14 cellular contexts compared by ENCODE assay signal in the genomic region with DNA sequence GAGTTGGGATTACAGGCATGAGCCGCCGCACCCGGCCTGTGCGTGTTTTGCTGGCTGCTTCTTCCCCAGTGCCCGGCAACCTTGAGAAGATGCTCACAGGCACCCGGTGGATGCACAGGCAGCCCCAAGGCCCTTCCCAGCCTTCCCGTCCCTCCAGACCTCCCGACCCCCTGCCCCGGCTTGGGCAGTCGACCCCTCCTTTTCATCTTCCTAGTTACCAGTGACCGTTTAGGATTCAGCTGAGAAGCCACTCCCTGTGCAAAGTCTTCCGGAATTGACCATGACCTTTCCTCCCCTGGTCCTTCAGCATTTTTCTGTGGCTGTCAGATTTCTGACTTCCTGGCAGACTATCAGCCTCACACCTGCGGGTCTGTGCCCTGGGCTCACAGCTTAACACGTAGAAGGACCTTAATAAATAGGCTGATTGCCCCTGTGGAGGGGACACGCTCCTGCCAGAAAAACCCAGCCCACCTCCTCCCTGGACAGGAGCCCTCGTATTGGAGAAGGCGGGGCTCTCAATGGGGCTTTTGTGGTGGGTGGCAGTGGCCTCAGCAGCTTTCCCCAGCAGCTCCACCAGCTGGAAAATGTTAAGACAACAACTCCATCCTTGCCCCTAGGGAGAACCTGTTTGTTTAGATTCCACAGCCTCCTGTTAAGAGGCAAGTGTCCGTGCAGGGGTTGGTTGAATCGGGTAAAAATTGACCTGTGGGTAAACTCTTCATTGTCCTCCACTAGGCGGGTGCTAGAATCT. TPM values are rescaled to one million over a fixed set of nuclear protein-coding genes. Genes with fewer than 3 reads are reported as not detected.
DNase-seq lines count a peak whose midpoint lies in the region; ATAC-seq, FAIRE-seq and TF ChIP-seq lines count a peak whose summit lies in the region.
"Had no signal": no experiment of that assay in that cellular context is flagged by ENCODE, and none has a peak within 500 bp of the region (broad histone marks: within the 10 kb centered on the region; RNA-seq: fewer than 3 reads in every experiment).

No MANE protein-coding gene starts in this region.

- H3K27ac Mint-ChIP-seq in neural crest cell (ENCODE audit: unreplicated experiment), result peak overlapping the region; percentile 22
- H3K27ac Mint-ChIP-seq in stimulated activated effector memory CD8-positive, alpha-beta T cell treated with anti-CD3 and anti-CD28 coated beads, Interleukin-12 subunit alpha, Interleukin-12 subunit beta, amount 100 ng/mL, for 72 hours, result no peak overlapping the region
- H3K27ac Mint-ChIP-seq: activated CD8-positive, alpha-beta T cell treated with anti-CD3 and anti-CD28 coated beads for 36 hours; CD4-positive, alpha-beta T cell; T-helper 1 cell treated with Interleukin-12 subunit alpha and Interleukin-12 subunit beta and Interleukin-4 antibody, amounts not matched to agents 30 μg/mL and 1 μg/mL, for 36 hours had no signal

- no peaks in the 10 kb centered on the region for H3K27me3 ChIP-seq in bronchial epithelial cell (ENCODE audit: control insufficient read depth, insufficient read depth, low read length)

- H3K36me3 Mint-ChIP-seq in neural crest cell (ENCODE audit: low read depth), result no peaks in the 10 kb centered on the region
- no peaks in the 10 kb centered on the region for H3K36me3 Mint-ChIP-seq in stimulated activated effector memory CD8-positive, alpha-beta T cell treated with anti-CD3 and anti-CD28 coated beads, Interleukin-12 subunit alpha, Interleukin-12 subunit beta, amount 100 ng/mL, for 72 hours

- peaks cover 29% of the 10 kb centered on the region for H3K4me1 Mint-ChIP-seq in neural crest cell
- H3K4me1 Mint-ChIP-seq in stimulated activated effector memory CD8-positive, alpha-beta T cell treated with anti-CD3 and anti-CD28 coated beads, Interleukin-12 subunit alpha, Interleukin-12 subunit beta, amount 100 ng/mL, for 72 hours, result no peaks in the 10 kb centered on the region

- POLR2A ChIA-PET in HEK293T (lab: Yijun Ruan, JAX), result no interaction called here

- H3K4me3 ChIP-seq in LNCaP clone FGC (ENCODE audit: low read depth, low read length) (no peak overlapping the region), bronchial epithelial cell (ENCODE audit: low read depth, low read length) (no peak overlapping the region)
- H3K4me3 ChIP-seq: gastroesophageal sphincter, psoas muscle had no signal

- ATAC-seq in stimulated activated effector memory CD8-positive, alpha-beta T cell treated with anti-CD3 and anti-CD28 coated beads, Interleukin-12 subunit alpha, Interleukin-12 subunit beta, amount 100 ng/mL, for 72 hours, result no peak
- no peak for ATAC-seq in GM21786 (IDR thresholded peaks at IDR 0.05; ENCODE audit: unreplicated experiment)
- ATAC-seq: activated CD8-positive, alpha-beta T cell treated with anti-CD3 and anti-CD28 coated beads for 36 hours; gastroesophageal sphincter; psoas muscle had no signal

- H3K36me3 ChIP-seq in bronchial epithelial cell (ENCODE audit: control insufficient read depth, insufficient read depth, low read length), result no peaks in the 10 kb centered on the region
- H3K36me3 ChIP-seq: gastroesophageal sphincter had no signal

- no peak for FAIRE-seq in bronchial epithelial cell (lab: Jason Lieb, UNC)

- peak overlapping the region; percentile 0 for H3K4me3 Mint-ChIP-seq in neural crest cell
- no peak overlapping the region for H3K4me3 Mint-ChIP-seq in stimulated activated effector memory CD8-positive, alpha-beta T cell treated with anti-CD3 and anti-CD28 coated beads, Interleukin-12 subunit alpha, Interleukin-12 subunit beta, amount 100 ng/mL, for 72 hours
- H3K4me3 Mint-ChIP-seq: activated CD8-positive, alpha-beta T cell treated with anti-CD3 and anti-CD28 coated beads for 36 hours; CD4-positive, alpha-beta T cell; T-helper 1 cell treated with Interleukin-12 subunit alpha and Interleukin-12 subunit beta and Interleukin-4 antibody, amounts not matched to agents 30 μg/mL and 1 μg/mL, for 36 hours had no signal

- peaks cover 54% of the 10 kb centered on the region for H3K27me3 Mint-ChIP-seq in neural crest cell (ENCODE audit: low read depth)

- CTCF ChIA-PET in HEK293T (lab: Yijun Ruan, JAX), result no interaction called here

- no peaks in the 10 kb centered on the region for H3K9me3 Mint-ChIP-seq in neural crest cell
- no peaks in the 10 kb centered on the region for H3K9me3 Mint-ChIP-seq in stimulated activated effector memory CD8-positive, alpha-beta T cell treated with anti-CD3 and anti-CD28 coated beads, Interleukin-12 subunit alpha, Interleukin-12 subunit beta, amount 100 ng/mL, for 72 hours
- H3K9me3 Mint-ChIP-seq: activated CD8-positive, alpha-beta T cell treated with anti-CD3 and anti-CD28 coated beads for 36 hours; CD4-positive, alpha-beta T cell; T-helper 1 cell treated with Interleukin-12 subunit alpha and Interleukin-12 subunit beta and Interleukin-4 antibody, amounts not matched to agents 30 μg/mL and 1 μg/mL, for 36 hours had no signal

- TF ChIP-seq CTCF in LNCaP clone FGC (IDR thresholded peaks at IDR 0.05; ENCODE audit: control insufficient read depth, extremely low read depth, insufficient read depth), result no peak
- TF ChIP-seq CTCF in bronchial epithelial cell (IDR thresholded peaks at IDR 0.05; ENCODE audit: insufficient read depth, low read length, severe bottlenecking), result peak; percentile 5
- no peak for TF ChIP-seq CTCF in neural crest cell (conservative IDR thresholded peaks at IDR 0.05)

- peak; percentile 57 for DNase-seq in DMS79 treated with DMSO at 0.1 percent for 48 hours (lab: John Stamatoyannopoulos, UW)
- peak; percentile 39 for DNase-seq in LNCaP clone FGC (ENCODE audit: low read depth)
- peak; percentile 43 for DNase-seq in bronchial epithelial cell (ENCODE audit: low read depth)
- DNase-seq in neural crest cell (ENCODE audit: low read depth, low spot score), result peak; percentile 28
- no peak for DNase-seq in stimulated activated effector memory CD8-positive, alpha-beta T cell treated with anti-CD3 and anti-CD28 coated beads, Interleukin-12 subunit alpha, Interleukin-12 subunit beta, amount 100 ng/mL, for 72 hours (ENCODE audit: low spot score in 2 of 2)
- DNase-seq in stimulated activated CD4-positive, alpha-beta T cell treated with anti-CD3 and anti-CD28 coated beads, Interleukin-1b, Interleukin-23, amount 100 ng/mL, for 48 hours, result no peak
- DNase-seq in HEK293T (ENCODE audit: extremely low spot score), result no peak
- DNase-seq: activated CD8-positive, alpha-beta T cell treated with anti-CD3 and anti-CD28 coated beads for 36 hours; Kasumi-1; psoas muscle had no signal

TF ChIP-seq in HEK293T, 16 proteins besides CTCF, POLR2A, EP300 and RAD21:
- TF ChIP-seq LEF1 (IDR thresholded peaks at IDR 0.05; ENCODE audit: borderline replicate concordance), result no peak
- no peak for TF ChIP-seq SUZ12 (IDR thresholded peaks at IDR 0.05)
- TF ChIP-seq ZNF384 (IDR thresholded peaks at IDR 0.05), result no peak
- TF ChIP-seq CTBP1 (IDR thresholded peaks at IDR 0.05; ENCODE audit: borderline replicate concordance), result no peak
- TF ChIP-seq SP1 (IDR thresholded peaks at IDR 0.05), result no peak
- TF ChIP-seq TARDBP (IDR thresholded peaks at IDR 0.05), result no peak
- TF ChIP-seq FOXA1 (IDR thresholded peaks at IDR 0.05), result no peak
- TF ChIP-seq NFRKB (IDR thresholded peaks at IDR 0.05), result no peak
- TF ChIP-seq HDGF (IDR thresholded peaks at IDR 0.05; ENCODE audit: borderline replicate concordance), result no peak
- TF ChIP-seq, protein P1, sequence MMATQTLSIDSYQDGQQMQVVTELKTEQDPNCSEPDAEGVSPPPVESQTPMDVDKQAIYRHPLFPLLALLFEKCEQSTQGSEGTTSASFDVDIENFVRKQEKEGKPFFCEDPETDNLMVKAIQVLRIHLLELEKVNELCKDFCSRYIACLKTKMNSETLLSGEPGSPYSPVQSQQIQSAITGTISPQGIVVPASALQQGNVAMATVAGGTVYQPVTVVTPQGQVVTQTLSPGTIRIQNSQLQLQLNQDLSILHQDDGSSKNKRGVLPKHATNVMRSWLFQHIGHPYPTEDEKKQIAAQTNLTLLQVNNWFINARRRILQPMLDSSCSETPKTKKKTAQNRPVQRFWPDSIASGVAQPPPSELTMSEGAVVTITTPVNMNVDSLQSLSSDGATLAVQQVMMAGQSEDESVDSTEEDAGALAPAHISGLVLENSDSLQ (IDR thresholded peaks at IDR 0.05), result no peak
- TF ChIP-seq L3MBTL2 (conservative IDR thresholded peaks at IDR 0.05), result no peak
- TF ChIP-seq FOXK2 (IDR thresholded peaks at IDR 0.05), result no peak
- no peak for TF ChIP-seq ELF4 (IDR thresholded peaks at IDR 0.05)
- TF ChIP-seq BHLHE40 (IDR thresholded peaks at IDR 0.05; ENCODE audit: borderline replicate concordance), result no peak
- TF ChIP-seq FOXM1 (IDR thresholded peaks at IDR 0.05; ENCODE audit: borderline replicate concordance), result no peak
- TF ChIP-seq ARNT (IDR thresholded peaks at IDR 0.05), result no peak

RNA-seq across cellular contexts. Expression of gene ANO1, which starts 10.4 kb away (rescaled TPM):
- 1.3 and 1.4 TPM in 2 replicates for total RNA-seq in bronchial epithelial cell
- 0.27 TPM in 1 of 2 replicates, not detected in the other for total RNA-seq in neural crest cell
- total RNA-seq: activated CD8-positive, alpha-beta T cell treated with anti-CD3 and anti-CD28 coated beads for 36 hours; CD4-positive, alpha-beta T cell had no signal

Comparison
In these comparisons a context has a peak if more than half of its experiments do, and no peak if none do; other contexts are left out.
1. DNase-seq: peak in DMS79 treated with DMSO at 0.1 percent for 48 hours (single experiment), LNCaP clone FGC (single experiment), bronchial epithelial cell (single experiment) and neural crest cell (single experiment); none in stimulated activated effector memory CD8-positive, alpha-beta T cell treated with anti-CD3 and anti-CD28 coated beads, Interleukin-12 subunit alpha, Interleukin-12 subunit beta, amount 100 ng/mL, for 72 hours (0 of 2), stimulated activated CD4-positive, alpha-beta T cell treated with anti-CD3 and anti-CD28 coated beads, Interleukin-1b, Interleukin-23, amount 100 ng/mL, for 48 hours (single experiment) and HEK293T (single experiment).